Comparison of ENCODE assay signal across 8 cellular contexts in genomic region chr3:197960694-197961581, GRCh38. TPM values are rescaled to one million over a fixed set of nuclear protein-coding genes. Genes with fewer than 3 reads are reported as not detected.
DNase-seq lines count a peak whose midpoint lies in the region; ATAC-seq and TF ChIP-seq lines count a peak whose summit lies in the region.

No MANE protein-coding gene starts in this region.

- H3K27me3 Mint-ChIP-seq in CD14-positive monocyte (ENCODE audit: low read depth in 3 of 3) (no peaks in the 10 kb centered on the region), chondrocyte (ENCODE audit: low read depth) (no peaks in the 10 kb centered on the region)

- H3K9me3 Mint-ChIP-seq in CD14-positive monocyte (peaks cover 0 to 4% (median under 1%) of the 10 kb centered on the region in 7 donors), chondrocyte (ENCODE audit: low read depth) (no peaks in the 10 kb centered on the region)

- peaks cover 4 to 18% of the 10 kb centered on the region in 2 donors for H3K36me3 ChIP-seq in muscle layer of duodenum (ENCODE audit: control insufficient read depth in 1 of 2, insufficient read depth in 2 of 2, low read length in 2 of 2)

- DNase-seq in CD14-positive monocyte (ENCODE audit: low spot score) (no peak), LHCN-M2 (ENCODE audit: low read depth) (peak; percentile 58), chondrocyte (ENCODE audit: low spot score) (no peak), glomerular visceral epithelial cell (ENCODE audit: extremely low spot score) (no peak), DMS114 treated with DMSO at 0.1 percent for 48 hours (lab: John Stamatoyannopoulos, UW; ENCODE audit: unreplicated experiment) (no peak)

- H3K9me3 ChIP-seq in muscle layer of duodenum (ENCODE audit: control insufficient read depth in 1 of 2, low read length in 2 of 2), result no peaks in the 10 kb centered on the region

- no peaks in the 10 kb centered on the region for H3K27me3 ChIP-seq in muscle layer of duodenum (ENCODE audit: low read depth, low read length)

- TF ChIP-seq CTCF in CD14-positive monocyte (IDR thresholded peaks at IDR 0.05), result no peak
- no peak for TF ChIP-seq CTCF in chondrocyte (IDR thresholded peaks at IDR 0.05)

- peaks cover 6 to 26% of the 10 kb centered on the region in 2 donors for H3K4me1 ChIP-seq in muscle layer of duodenum (ENCODE audit: control insufficient read depth in 1 of 2, insufficient read depth in 2 of 2, low read length in 2 of 2)

- ATAC-seq in GM18505 (IDR thresholded peaks at IDR 0.05; ENCODE audit: unreplicated experiment) (no peak), GM21526 (IDR thresholded peaks at IDR 0.05; ENCODE audit: low FRiP score, unreplicated experiment) (no peak)

- peak overlapping the region; percentile 83 for H3K27ac ChIP-seq in muscle layer of duodenum (ENCODE audit: low read length)

- intact Hi-C loops in CD14-positive monocyte (cut with micrococcal nuclease), result loop anchor here (1.0 to 10.0 kb wide), 2 partner anchors 11 to 124 kb away; partner anchors contain the start of gene RPL35A (in 1 of the 2)

- H3K36me3 Mint-ChIP-seq in CD14-positive monocyte (peaks cover 3 to 10% of the 10 kb centered on the region in 2 donors), chondrocyte (ENCODE audit: low read depth) (peaks cover 2% of the 10 kb centered on the region)

- H3K27ac Mint-ChIP-seq in CD14-positive monocyte (peak overlapping the region; percentile 85 to 97 (median 92)), chondrocyte (ENCODE audit: unreplicated experiment) (peak overlapping the region; percentile 97)

- peak overlapping the region; percentile 89 to 97 for H3K4me3 ChIP-seq in muscle layer of duodenum (ENCODE audit: low read depth in 1 of 2, low read length in 2 of 2)

- H3K4me3 Mint-ChIP-seq in CD14-positive monocyte (peak overlapping the region; percentile 89 to 95), chondrocyte (ENCODE audit: unreplicated experiment) (peak overlapping the region; percentile 92)

- TF ChIP-seq POLR2A in GM18505 (IDR thresholded peaks at IDR 0.05; ENCODE audit: borderline replicate concordance, extremely low read depth, insufficient read depth, insufficient read length), result no peak

- peaks cover 55% of the 10 kb centered on the region for H3K4me1 Mint-ChIP-seq in CD14-positive monocyte
- H3K4me1 Mint-ChIP-seq in chondrocyte (ENCODE audit: low read depth), result peaks cover 44% of the 10 kb centered on the region

RNA-seq across cellular contexts. Expression of gene LMLN, which starts 0.9 kb away (rescaled TPM):
- polyA plus RNA-seq in CD14-positive monocyte, result under 1 TPM; 0.41 to 1.00 TPM
- total RNA-seq in LHCN-M2 (2014; rRNA removed) (6.2 and 12.2 TPM in 2 replicates), chondrocyte (7.0 to 11.4 TPM (median 7.7 TPM) in 3 replicates)
- polyA plus RNA-seq in LHCN-M2 (2012), result 3.1 TPM

RNA-seq across cellular contexts. Expression of gene RPL35A, which starts 10.9 kb away (rescaled TPM):
- polyA plus RNA-seq in CD14-positive monocyte, result 100 to 1,000 TPM; 882 to 975 TPM
- total RNA-seq in LHCN-M2 (2014; rRNA removed) (608 and 692 TPM in 2 replicates), chondrocyte (657 to 708 TPM (median 675 TPM) in 3 replicates)
- 2,057 TPM for polyA plus RNA-seq in LHCN-M2 (2012)
